Comparison of ENCODE assay signal across 9 cellular contexts in genomic region chr17:5832886-5833285, GRCh38.
DNase-seq lines count a peak whose midpoint lies in the region; ATAC-seq and TF ChIP-seq lines count a peak whose summit lies in the region.
"Had no signal": no experiment of that assay in that cellular context is flagged by ENCODE, and none has a peak within 500 bp of the region (broad histone marks: within the 10 kb centered on the region; RNA-seq: fewer than 3 reads in every experiment).

No MANE protein-coding gene starts in this region.

- TF ChIP-seq POLR2A in thyroid gland (IDR thresholded peaks at IDR 0.05) = no peak

- TF ChIP-seq CTCF in AG04449 (IDR thresholded peaks at IDR 0.05; ENCODE audit: insufficient read depth, low read length, missing control alignments) = no peak
- no peak for TF ChIP-seq CTCF in HEK293 (tag by site-specific recombination; IDR thresholded peaks at IDR 0.05)
- no peak for TF ChIP-seq CTCF in thyroid gland (IDR thresholded peaks at IDR 0.05)

- ATAC-seq in GM21360 (IDR thresholded peaks at IDR 0.05; ENCODE audit: unreplicated experiment) = no peak
- no peak for ATAC-seq in HG03025 (IDR thresholded peaks at IDR 0.05; ENCODE audit: low FRiP score, unreplicated experiment)

- peaks cover 3% of the 10 kb centered on the region; the same call in 1 of the 2 replicates for H3K4me1 ChIP-seq in HEK293 (ENCODE audit: control insufficient read depth, insufficient read depth, low read length)
- no peaks in the 10 kb centered on the region for H3K4me1 ChIP-seq in thyroid gland

- intact Hi-C loops in thyroid gland (cut with DNase I) = no loop called here

- H3K4me3 ChIP-seq in AG04449 (ENCODE audit: low read depth, low read length) = no peak overlapping the region
- H3K4me3 ChIP-seq in HEK293 (ENCODE audit: low read depth, low read length) = no peak overlapping the region
- H3K4me3 ChIP-seq in thyroid gland (replicated peaks in 1 of 3) = no peak overlapping the region
- H3K4me3 ChIP-seq: lung had no signal

- H3K9me3 ChIP-seq in HEK293 (ENCODE audit: control insufficient read depth, insufficient read depth, low read depth, low read length) (no peaks in the 10 kb centered on the region), thyroid gland (no peaks in the 10 kb centered on the region)

- WGBS in thyroid gland, 2 donors = 28 to 51% methylated on average over 1 of the region's 1 CpG

- POLR2A ChIA-PET in AG04449 (lab: Yijun Ruan, JAX) = no interaction called here
- POLR2A ChIA-PET in HEK293 (lab: Yijun Ruan, JAX) = no interaction called here

- CTCF ChIA-PET in AG04449 (lab: Yijun Ruan, JAX) (no interaction called here), HEK293 (lab: Yijun Ruan, JAX) (no interaction called here)

- no peaks in the 10 kb centered on the region for H3K36me3 ChIP-seq in HEK293 (ENCODE audit: control insufficient read depth in 2 of 2, insufficient read depth in 1 of 2, low read length in 2 of 2)
- H3K36me3 ChIP-seq in thyroid gland = no peaks in the 10 kb centered on the region

- DNase-seq in AG04449 (ENCODE audit: low read depth, low spot score) (peak; percentile 19), RPMI7951 (ENCODE audit: low read depth) (peak; percentile 53), glomerular endothelial cell (ENCODE audit: extremely low read depth, low read depth, low spot score) (peak; percentile 87), thyroid gland (no peak)
- DNase-seq in activated CD4-positive, alpha-beta T cell treated with anti-CD3 and anti-CD28 coated beads for 1 hour = no peak

- no peaks in the 10 kb centered on the region for H3K27me3 ChIP-seq in thyroid gland

- H3K27ac ChIP-seq in HEK293 (ENCODE audit: extremely low read depth, low read depth, low read length) (no peak overlapping the region), thyroid gland (no peak overlapping the region)

TF ChIP-seq in HEK293, 187 proteins besides CTCF, POLR2A, EP300 and RAD21:
- TF ChIP-seq ZBTB17 (tag by site-specific recombination; IDR thresholded peaks at IDR 0.05) = peak; percentile 43
- TF ChIP-seq ZNF16 (tag by site-specific recombination; IDR thresholded peaks at IDR 0.05; ENCODE audit: low read depth) = no peak

Comparison
In these comparisons a context has a peak if more than half of its experiments do, and no peak if none do; other contexts are left out.
1. DNase-seq: peak in AG04449 (single experiment), RPMI7951 (single experiment) and glomerular endothelial cell (single experiment); none in activated CD4-positive, alpha-beta T cell treated with anti-CD3 and anti-CD28 coated beads for 1 hour (single experiment) and thyroid gland (0 of 2).